ENCODE assay signal across 18 cellular contexts in genomic region chr5:573206-573605, GRCh38.
"Had no signal": no experiment of that assay in that cellular context is flagged by ENCODE, and none has a peak within 500 bp of the region (broad histone marks: within the 10 kb centered on the region; RNA-seq: fewer than 3 reads in every experiment).

No MANE protein-coding gene starts in this region.

- H3K9me3 ChIP-seq: right lobe of liver, thyroid gland, vagina had no signal

- H3K4me3 ChIP-seq: pancreas, right lobe of liver, smooth muscle cell, stomach, thyroid gland, vagina had no signal

- H3K4me2 ChIP-seq: smooth muscle cell had no signal

- H3K4me1 ChIP-seq: pancreas, right lobe of liver, stomach, thyroid gland, vagina had no signal

- DNase-seq: cortex of kidney; mesenchymal stem cell; midbrain; naive thymus-derived CD4-positive, alpha-beta T cell; occipital lobe; retina; right lobe of liver; stimulated activated CD4-positive, alpha-beta T cell treated with anti-CD3 and anti-CD28 coated beads, Interleukin-4, amount 100 ng/mL, for 24 hours; stimulated activated naive CD4-positive, alpha-beta T cell treated with Interleukin-2 at 50 U/mL for 16 hours; stomach; thyroid gland; trophoblast cell had no signal

- H3K27ac Mint-ChIP-seq: naive thymus-derived CD4-positive, alpha-beta T cell; nephron; stimulated activated effector memory CD8-positive, alpha-beta T cell treated with anti-CD3 and anti-CD28 coated beads, Interleukin-12 subunit alpha, Interleukin-12 subunit beta, amount 100 ng/mL, for 72 hours had no signal

- H3K4me3 Mint-ChIP-seq: naive thymus-derived CD4-positive, alpha-beta T cell; nephron; stimulated activated effector memory CD8-positive, alpha-beta T cell treated with anti-CD3 and anti-CD28 coated beads, Interleukin-12 subunit alpha, Interleukin-12 subunit beta, amount 100 ng/mL, for 72 hours had no signal

- H3K4me1 Mint-ChIP-seq: nephron; stimulated activated effector memory CD8-positive, alpha-beta T cell treated with anti-CD3 and anti-CD28 coated beads, Interleukin-12 subunit alpha, Interleukin-12 subunit beta, amount 100 ng/mL, for 72 hours had no signal

- H3K27ac ChIP-seq: pancreas, right lobe of liver, stomach, thyroid gland, vagina had no signal

- H3K36me3 ChIP-seq: pancreas, right lobe of liver, stomach, thyroid gland, vagina had no signal

- H3K27me3 ChIP-seq: pancreas, right lobe of liver, thyroid gland, vagina had no signal

- ATAC-seq: left lobe of liver; naive thymus-derived CD4-positive, alpha-beta T cell; right lobe of liver; stimulated activated effector memory CD8-positive, alpha-beta T cell treated with anti-CD3 and anti-CD28 coated beads, Interleukin-12 subunit alpha, Interleukin-12 subunit beta, amount 100 ng/mL, for 72 hours had no signal

- H3K36me3 Mint-ChIP-seq: stimulated activated effector memory CD8-positive, alpha-beta T cell treated with anti-CD3 and anti-CD28 coated beads, Interleukin-12 subunit alpha, Interleukin-12 subunit beta, amount 100 ng/mL, for 72 hours had no signal
